Comparison of ENCODE assay signal across 16 cellular contexts in the genomic region with DNA sequence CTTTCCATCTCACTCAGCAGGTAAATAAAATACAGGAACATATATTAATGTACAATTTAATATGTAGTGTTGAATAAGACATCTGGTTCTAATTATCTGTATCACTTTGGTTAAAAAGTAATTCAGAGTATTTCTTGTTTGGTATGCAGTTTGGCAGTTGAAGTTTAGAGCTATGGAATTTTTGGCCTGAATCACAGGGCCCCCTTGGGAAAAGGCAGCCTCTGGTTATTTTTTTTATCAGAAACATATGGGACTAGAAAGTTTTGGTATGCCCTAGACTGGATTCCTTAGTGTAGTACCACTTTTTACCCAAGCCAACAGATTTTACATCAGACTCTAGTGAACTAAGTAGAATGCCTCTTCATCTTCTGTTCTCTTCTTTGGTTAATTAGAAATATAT.
A peak's percentile ranks its signal among the peaks of the same experiment; 100 is the strongest.
DNase-seq lines count a peak whose midpoint lies in the region; ATAC-seq and TF ChIP-seq lines count a peak whose summit lies in the region.
"Had no signal": no experiment of that assay in that cellular context is flagged by ENCODE, and none has a peak within 500 bp of the region (broad histone marks: within the 10 kb centered on the region; RNA-seq: fewer than 3 reads in every experiment).

No MANE protein-coding gene starts in this region.

- H3K27ac ChIP-seq in subcutaneous abdominal adipose tissue (ENCODE audit: low read depth, low read length), result peak overlapping the region; percentile 55
- H3K27ac ChIP-seq: prostate gland had no signal

- DNase-seq in EL (peak; percentile 97), fibroblast of pulmonary artery (ENCODE audit: low read depth) (peak; percentile 91), COLO668 (lab: John Stamatoyannopoulos, UW; ENCODE audit: unreplicated experiment) (no peak)
- no peak for DNase-seq in effector CD4-positive, alpha-beta T cell
- no peak for DNase-seq in activated CD4-positive, CD25-positive, alpha-beta regulatory T cell treated with anti-CD3 and anti-CD28 coated beads, Interleukin-2, amount 50 U/mL, for 72 hours
- DNase-seq: activated CD4-positive, alpha-beta T cell treated with anti-CD3 and anti-CD28 coated beads for 48 hours; effector CD8-positive, alpha-beta T cell; glutamatergic neuron; NCI-H345; OCI-M1; stimulated activated CD4-positive, alpha-beta T cell treated with anti-CD3 and anti-CD28 coated beads, Interleukin-2, amount 100 ng/mL, for 24 hours had no signal

- peaks cover 0 to 7% (median 2%) of the 10 kb centered on the region in 5 donors for H3K36me3 ChIP-seq in subcutaneous abdominal adipose tissue (ENCODE audit: control insufficient read depth in 5 of 5, insufficient read depth in 5 of 5, low read length in 5 of 5)
- H3K36me3 ChIP-seq: ascending aorta, prostate gland had no signal

- TF ChIP-seq CTCF in fibroblast of pulmonary artery (IDR thresholded peaks at IDR 0.05; ENCODE audit: low read length, missing control alignments), result no peak

- peaks cover 2 to 31% (median 19%) of the 10 kb centered on the region in 5 donors for H3K4me1 ChIP-seq in subcutaneous abdominal adipose tissue (ENCODE audit: control insufficient read depth in 5 of 5, insufficient read depth in 5 of 5, low read length in 5 of 5)
- H3K4me1 ChIP-seq: prostate gland had no signal

- H3K27me3 ChIP-seq in subcutaneous abdominal adipose tissue (ENCODE audit: control insufficient read depth in 5 of 5, insufficient read depth in 4 of 5, low read length in 5 of 5), result no peaks in the 10 kb centered on the region
- H3K27me3 ChIP-seq: ascending aorta had no signal

- no peak overlapping the region for H3K9ac ChIP-seq in subcutaneous abdominal adipose tissue (ENCODE audit: low read length in 5 of 5)

- H3K4me3 ChIP-seq in fibroblast of pulmonary artery (replicated peaks; ENCODE audit: low read depth, low read length), result no peak overlapping the region
- no peak overlapping the region for H3K4me3 ChIP-seq in subcutaneous abdominal adipose tissue (ENCODE audit: low read depth in 1 of 5, low read length in 5 of 5)
- H3K4me3 ChIP-seq: ascending aorta, mucosa of descending colon, prostate gland had no signal

- peak; percentile 91 for ATAC-seq in SK-N-SH treated with all-trans-retinoic acid at 6 μM for 48 hours

- H3K9me3 ChIP-seq in subcutaneous abdominal adipose tissue (ENCODE audit: control insufficient read depth in 5 of 5, low read length in 5 of 5), result peaks cover 0 to 6% (median 6%) of the 10 kb centered on the region in 5 donors
- H3K9me3 ChIP-seq: ascending aorta, mucosa of descending colon, prostate gland had no signal

TF ChIP-seq in SK-N-SH treated with all-trans-retinoic acid at 6 μM for 48 hours, 23 proteins besides CTCF, POLR2A, EP300 and RAD21:
- no peak for TF ChIP-seq ZFP3 (CRISPR knock-in tag; IDR thresholded peaks at IDR 0.05)
- no peak for TF ChIP-seq ISL1 (CRISPR knock-in tag; IDR thresholded peaks at IDR 0.05)
- TF ChIP-seq PPARA (CRISPR knock-in tag; IDR thresholded peaks at IDR 0.05; ENCODE audit: borderline replicate concordance), result no peak
- TF ChIP-seq, protein P1, sequence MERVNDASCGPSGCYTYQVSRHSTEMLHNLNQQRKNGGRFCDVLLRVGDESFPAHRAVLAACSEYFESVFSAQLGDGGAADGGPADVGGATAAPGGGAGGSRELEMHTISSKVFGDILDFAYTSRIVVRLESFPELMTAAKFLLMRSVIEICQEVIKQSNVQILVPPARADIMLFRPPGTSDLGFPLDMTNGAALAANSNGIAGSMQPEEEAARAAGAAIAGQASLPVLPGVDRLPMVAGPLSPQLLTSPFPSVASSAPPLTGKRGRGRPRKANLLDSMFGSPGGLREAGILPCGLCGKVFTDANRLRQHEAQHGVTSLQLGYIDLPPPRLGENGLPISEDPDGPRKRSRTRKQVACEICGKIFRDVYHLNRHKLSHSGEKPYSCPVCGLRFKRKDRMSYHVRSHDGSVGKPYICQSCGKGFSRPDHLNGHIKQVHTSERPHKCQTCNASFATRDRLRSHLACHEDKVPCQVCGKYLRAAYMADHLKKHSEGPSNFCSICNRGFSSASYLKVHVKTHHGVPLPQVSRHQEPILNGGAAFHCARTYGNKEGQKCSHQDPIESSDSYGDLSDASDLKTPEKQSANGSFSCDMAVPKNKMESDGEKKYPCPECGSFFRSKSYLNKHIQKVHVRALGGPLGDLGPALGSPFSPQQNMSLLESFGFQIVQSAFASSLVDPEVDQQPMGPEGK (CRISPR knock-in tag; IDR thresholded peaks at IDR 0.05; ENCODE audit: borderline replicate concordance), result 0 out of 2 replicates have a peak, but pooled peaks have one; percentile 76
- no peak for TF ChIP-seq CSRNP3 (CRISPR knock-in tag; IDR thresholded peaks at IDR 0.05)
- no peak for TF ChIP-seq ZNF565 (CRISPR knock-in tag; conservative IDR thresholded peaks at IDR 0.05; ENCODE audit: low read depth)
- TF ChIP-seq, protein P2, sequence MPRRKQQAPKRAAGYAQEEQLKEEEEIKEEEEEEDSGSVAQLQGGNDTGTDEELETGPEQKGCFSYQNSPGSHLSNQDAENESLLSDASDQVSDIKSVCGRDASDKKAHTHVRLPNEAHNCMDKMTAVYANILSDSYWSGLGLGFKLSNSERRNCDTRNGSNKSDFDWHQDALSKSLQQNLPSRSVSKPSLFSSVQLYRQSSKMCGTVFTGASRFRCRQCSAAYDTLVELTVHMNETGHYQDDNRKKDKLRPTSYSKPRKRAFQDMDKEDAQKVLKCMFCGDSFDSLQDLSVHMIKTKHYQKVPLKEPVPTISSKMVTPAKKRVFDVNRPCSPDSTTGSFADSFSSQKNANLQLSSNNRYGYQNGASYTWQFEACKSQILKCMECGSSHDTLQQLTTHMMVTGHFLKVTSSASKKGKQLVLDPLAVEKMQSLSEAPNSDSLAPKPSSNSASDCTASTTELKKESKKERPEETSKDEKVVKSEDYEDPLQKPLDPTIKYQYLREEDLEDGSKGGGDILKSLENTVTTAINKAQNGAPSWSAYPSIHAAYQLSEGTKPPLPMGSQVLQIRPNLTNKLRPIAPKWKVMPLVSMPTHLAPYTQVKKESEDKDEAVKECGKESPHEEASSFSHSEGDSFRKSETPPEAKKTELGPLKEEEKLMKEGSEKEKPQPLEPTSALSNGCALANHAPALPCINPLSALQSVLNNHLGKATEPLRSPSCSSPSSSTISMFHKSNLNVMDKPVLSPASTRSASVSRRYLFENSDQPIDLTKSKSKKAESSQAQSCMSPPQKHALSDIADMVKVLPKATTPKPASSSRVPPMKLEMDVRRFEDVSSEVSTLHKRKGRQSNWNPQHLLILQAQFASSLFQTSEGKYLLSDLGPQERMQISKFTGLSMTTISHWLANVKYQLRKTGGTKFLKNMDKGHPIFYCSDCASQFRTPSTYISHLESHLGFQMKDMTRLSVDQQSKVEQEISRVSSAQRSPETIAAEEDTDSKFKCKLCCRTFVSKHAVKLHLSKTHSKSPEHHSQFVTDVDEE (CRISPR knock-in tag; IDR thresholded peaks at IDR 0.05), result no peak
- peak; percentile 95 for TF ChIP-seq ZNF8 (CRISPR knock-in tag; IDR thresholded peaks at IDR 0.05)
- no peak for TF ChIP-seq SNAI2 (CRISPR knock-in tag; IDR thresholded peaks at IDR 0.05)
- TF ChIP-seq, protein P3, sequence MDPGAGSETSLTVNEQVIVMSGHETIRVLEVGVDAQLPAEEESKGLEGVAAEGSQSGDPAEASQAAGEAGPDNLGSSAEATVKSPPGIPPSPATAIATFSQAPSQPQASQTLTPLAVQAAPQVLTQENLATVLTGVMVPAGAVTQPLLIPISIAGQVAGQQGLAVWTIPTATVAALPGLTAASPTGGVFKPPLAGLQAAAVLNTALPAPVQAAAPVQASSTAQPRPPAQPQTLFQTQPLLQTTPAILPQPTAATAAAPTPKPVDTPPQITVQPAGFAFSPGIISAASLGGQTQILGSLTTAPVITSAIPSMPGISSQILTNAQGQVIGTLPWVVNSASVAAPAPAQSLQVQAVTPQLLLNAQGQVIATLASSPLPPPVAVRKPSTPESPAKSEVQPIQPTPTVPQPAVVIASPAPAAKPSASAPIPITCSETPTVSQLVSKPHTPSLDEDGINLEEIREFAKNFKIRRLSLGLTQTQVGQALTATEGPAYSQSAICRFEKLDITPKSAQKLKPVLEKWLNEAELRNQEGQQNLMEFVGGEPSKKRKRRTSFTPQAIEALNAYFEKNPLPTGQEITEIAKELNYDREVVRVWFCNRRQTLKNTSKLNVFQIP (CRISPR knock-in tag; IDR thresholded peaks at IDR 0.05; ENCODE audit: borderline replicate concordance, low read depth), result peak; percentile 85; the same call in 1 of the 2 replicates

Comparison
In these comparisons a context has a peak if more than half of its experiments do, and no peak if none do; other contexts are left out.
1. DNase-seq: peak in EL (single experiment) and fibroblast of pulmonary artery (single experiment); none in COLO668 (single experiment), effector CD4-positive, alpha-beta T cell (single experiment) and activated CD4-positive, CD25-positive, alpha-beta regulatory T cell treated with anti-CD3 and anti-CD28 coated beads, Interleukin-2, amount 50 U/mL, for 72 hours (single experiment).